2 cellular contexts compared by ENCODE assay signal in the genomic region with DNA sequence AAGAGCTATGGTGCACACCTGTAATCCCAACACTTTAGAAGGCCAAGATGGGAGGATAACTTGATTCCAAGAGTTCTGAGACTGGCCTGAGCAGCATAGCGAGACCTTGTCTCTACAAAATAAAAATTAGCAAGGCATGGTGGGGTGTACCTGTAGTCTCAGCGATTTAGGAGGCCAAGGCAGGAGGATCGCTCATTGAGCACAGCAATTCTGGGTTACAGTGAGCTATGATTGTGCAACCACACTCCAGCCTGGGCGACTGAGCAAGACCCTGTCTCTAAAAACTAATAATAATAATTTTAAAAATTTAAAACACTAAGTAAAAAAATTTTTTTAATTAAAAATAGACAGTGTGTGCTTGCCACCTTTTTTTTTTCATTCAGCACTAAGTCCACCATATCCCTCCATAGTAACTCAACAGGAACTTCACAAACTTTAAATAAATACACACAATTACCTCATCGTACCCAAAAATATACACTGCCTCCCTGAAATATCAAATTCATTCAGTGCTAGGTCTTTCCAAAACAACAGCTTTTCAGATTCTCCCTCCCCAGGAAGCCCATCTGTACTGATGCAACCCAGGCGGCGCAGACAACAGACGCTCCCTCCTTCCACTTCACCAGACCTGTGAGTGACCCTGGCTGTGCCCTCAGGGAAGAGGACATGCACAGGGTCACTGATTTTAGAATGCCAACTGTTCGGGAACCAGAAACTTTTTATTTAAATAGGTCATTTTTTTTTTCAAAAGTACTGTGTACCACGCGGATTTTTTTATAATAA.
TF ChIP-seq lines count a peak whose summit lies in the region.

No MANE protein-coding gene starts in this region.

TF ChIP-seq in SK-N-SH, 30 proteins besides CTCF, POLR2A, EP300 and RAD21:
- 0 out of 2 replicates have a peak, but pooled peaks have one; percentile 42 for TF ChIP-seq RCOR1 (IDR thresholded peaks at IDR 0.05; ENCODE audit: low read length)
- TF ChIP-seq FOXJ3 (CRISPR knock-in tag; IDR thresholded peaks at IDR 0.05): no peak
- no peak for TF ChIP-seq EZH2phosphoT487 (IDR thresholded peaks at IDR 0.05; ENCODE audit: borderline replicate concordance, low read depth)
- TF ChIP-seq CHD2 (IDR thresholded peaks at IDR 0.05; ENCODE audit: low read length, partially characterized antibody): peak; percentile 46
- no peak for TF ChIP-seq MEF2A (IDR thresholded peaks at IDR 0.05; ENCODE audit: borderline replicate concordance, low read depth)
- TF ChIP-seq NFIC (IDR thresholded peaks at IDR 0.05; ENCODE audit: borderline replicate concordance): no peak
- TF ChIP-seq, protein P1, sequence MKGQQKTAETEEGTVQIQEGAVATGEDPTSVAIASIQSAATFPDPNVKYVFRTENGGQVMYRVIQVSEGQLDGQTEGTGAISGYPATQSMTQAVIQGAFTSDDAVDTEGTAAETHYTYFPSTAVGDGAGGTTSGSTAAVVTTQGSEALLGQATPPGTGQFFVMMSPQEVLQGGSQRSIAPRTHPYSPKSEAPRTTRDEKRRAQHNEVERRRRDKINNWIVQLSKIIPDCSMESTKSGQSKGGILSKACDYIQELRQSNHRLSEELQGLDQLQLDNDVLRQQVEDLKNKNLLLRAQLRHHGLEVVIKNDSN (IDR thresholded peaks at IDR 0.05; ENCODE audit: borderline replicate concordance, low read depth): no peak
TF ChIP-seq in SK-N-SH: peak in this region for 2.

TF ChIP-seq in SK-N-SH treated with all-trans-retinoic acid at 6 μM for 48 hours, 23 proteins besides CTCF, POLR2A, EP300 and RAD21:
- TF ChIP-seq CSRNP3 (CRISPR knock-in tag; IDR thresholded peaks at IDR 0.05) (no peak), CREB5 (CRISPR knock-in tag; IDR thresholded peaks at IDR 0.05; ENCODE audit: low read depth) (no peak), ZNF565 (CRISPR knock-in tag; conservative IDR thresholded peaks at IDR 0.05; ENCODE audit: low read depth) (no peak), ISL1 (CRISPR knock-in tag; IDR thresholded peaks at IDR 0.05) (no peak), CSDC2 (CRISPR knock-in tag; IDR thresholded peaks at IDR 0.05) (no peak), TCF4 (CRISPR knock-in tag; IDR thresholded peaks at IDR 0.05; ENCODE audit: borderline replicate concordance) (no peak), SNAI2 (CRISPR knock-in tag; IDR thresholded peaks at IDR 0.05) (no peak)
